1 cellular context compared by ENCODE assay signal in genomic region chr16:30896890-30897730, GRCh38.
TF ChIP-seq lines count a peak whose summit lies in the region.

No MANE protein-coding gene starts in this region.

TF ChIP-seq in HepG2, 621 proteins besides CTCF, POLR2A, EP300 and RAD21 (continues in another document):
- TF ChIP-seq ZNF253 (CRISPR knock-in tag; IDR thresholded peaks at IDR 0.05; ENCODE audit: borderline replicate concordance): no peak
- no peak for TF ChIP-seq DDIT3 (CRISPR knock-in tag; IDR thresholded peaks at IDR 0.05)
- TF ChIP-seq ZNF776 (CRISPR knock-in tag; IDR thresholded peaks at IDR 0.05): 0 out of 2 replicates have a peak, but pooled peaks have one; percentile 27
- no peak for TF ChIP-seq KAT2B (IDR thresholded peaks at IDR 0.05; ENCODE audit: borderline replicate concordance, low read depth, low read length)
- TF ChIP-seq ZNF749 (CRISPR knock-in tag; IDR thresholded peaks at IDR 0.05; ENCODE audit: borderline replicate concordance): no peak
- no peak; the same call in 1 of the 2 replicates for TF ChIP-seq HNF4G (IDR thresholded peaks at IDR 0.05; ENCODE audit: borderline replicate concordance, low read depth, low read length)
- TF ChIP-seq HNF4G (CRISPR knock-in tag; IDR thresholded peaks at IDR 0.05; ENCODE audit: borderline replicate concordance, low read depth): no peak
- peak; percentile 81 for TF ChIP-seq NR2C2 (CRISPR knock-in tag; IDR thresholded peaks at IDR 0.05; ENCODE audit: borderline replicate concordance)
- no peak for TF ChIP-seq IRF9 (CRISPR knock-in tag; IDR thresholded peaks at IDR 0.05; ENCODE audit: borderline replicate concordance)
- TF ChIP-seq SOX6 (IDR thresholded peaks at IDR 0.05): no peak
- peak; percentile 28; the same call in 1 of the 2 replicates for TF ChIP-seq SOX6 (CRISPR knock-in tag; IDR thresholded peaks at IDR 0.05)
- no peak for TF ChIP-seq MNT (IDR thresholded peaks at IDR 0.05)
- peak; percentile 73; the same call in 1 of the 2 replicates for TF ChIP-seq ZBTB39 (CRISPR knock-in tag; IDR thresholded peaks at IDR 0.05)
- no peak for TF ChIP-seq ZNF720 (CRISPR knock-in tag; IDR thresholded peaks at IDR 0.05)
- peak; percentile 38; the same call in 1 of the 2 replicates for TF ChIP-seq PATZ1 (CRISPR knock-in tag; IDR thresholded peaks at IDR 0.05)
- peak; percentile 99 for TF ChIP-seq HCFC1 (IDR thresholded peaks at IDR 0.05; ENCODE audit: low read depth, low read length)
- TF ChIP-seq ZNF574 (CRISPR knock-in tag; IDR thresholded peaks at IDR 0.05): peak; percentile 96
- TF ChIP-seq ZNF432 (CRISPR knock-in tag; IDR thresholded peaks at IDR 0.05; ENCODE audit: borderline replicate concordance): no peak
- peak; percentile 51 for TF ChIP-seq TBL1XR1 (IDR thresholded peaks at IDR 0.05; ENCODE audit: borderline replicate concordance, low read length, partially characterized antibody)
- TF ChIP-seq MYNN (CRISPR knock-in tag; IDR thresholded peaks at IDR 0.05; ENCODE audit: low read depth): 0 out of 2 replicates have a peak, but pooled peaks have one; percentile 0
- TF ChIP-seq HNF1A (IDR thresholded peaks at IDR 0.05; ENCODE audit: low read depth): peak; percentile 46; the same call in 1 of the 2 replicates
- TF ChIP-seq HNF1A (CRISPR knock-in tag; IDR thresholded peaks at IDR 0.05; ENCODE audit: borderline replicate concordance): no peak; the same call in 1 of the 2 replicates
- no peak for TF ChIP-seq ZNF644 (CRISPR knock-in tag; IDR thresholded peaks at IDR 0.05; ENCODE audit: low read depth)
- TF ChIP-seq GABPB1 (CRISPR knock-in tag; IDR thresholded peaks at IDR 0.05): peak; percentile 92
- TF ChIP-seq ZNF569 (CRISPR knock-in tag; IDR thresholded peaks at IDR 0.05; ENCODE audit: borderline replicate concordance): no peak
- TF ChIP-seq MXD1 (CRISPR knock-in tag; IDR thresholded peaks at IDR 0.05): 0 out of 2 replicates have a peak, but pooled peaks have one; percentile 20
- TF ChIP-seq TARDBP (CRISPR knock-in tag; IDR thresholded peaks at IDR 0.05): 0 out of 2 replicates have a peak, but pooled peaks have one; percentile 11
- TF ChIP-seq SNAPC4 (CRISPR knock-in tag; IDR thresholded peaks at IDR 0.05): peak; percentile 96
- TF ChIP-seq HNRNPUL1 (IDR thresholded peaks at IDR 0.05; ENCODE audit: low read depth, low read length): no peak
- TF ChIP-seq ZKSCAN5 (CRISPR knock-in tag; IDR thresholded peaks at IDR 0.05): 0 out of 2 replicates have a peak, but pooled peaks have one; percentile 63
- no peak for TF ChIP-seq RXRB (CRISPR knock-in tag; IDR thresholded peaks at IDR 0.05; ENCODE audit: borderline replicate concordance)
- no peak for TF ChIP-seq PTBP1 (IDR thresholded peaks at IDR 0.05; ENCODE audit: low read depth, low read length, poor library complexity, severe bottlenecking)
- TF ChIP-seq ZNF546 (CRISPR knock-in tag; conservative IDR thresholded peaks at IDR 0.05): no peak
- 0 out of 2 replicates have a peak, but pooled peaks have one; percentile 39 for TF ChIP-seq CC2D1A (CRISPR knock-in tag; IDR thresholded peaks at IDR 0.05)
- TF ChIP-seq ZNF513 (CRISPR knock-in tag; conservative IDR thresholded peaks at IDR 0.05): peak; percentile 84; the same call in 1 of the 2 replicates
- TF ChIP-seq ZBTB38 (CRISPR knock-in tag; IDR thresholded peaks at IDR 0.05): peak; percentile 21; the same call in 1 of the 2 replicates
